Comparison of ENCODE assay signal across 37 cellular contexts in genomic region chr17:50488880-50489279, GRCh38. TPM values are rescaled to one million over a fixed set of nuclear protein-coding genes. Genes with fewer than 3 reads are reported as not detected.
"Had no signal": no experiment of that assay in that cellular context is flagged by ENCODE, and none has a peak within 500 bp of the region (broad histone marks: within the 10 kb centered on the region; RNA-seq: fewer than 3 reads in every experiment).

No MANE protein-coding gene starts in this region.

- H3K9me3 Mint-ChIP-seq: activated B cell treated with CpG ODN at 0.5 μM for 24 hours; activated CD4-positive, alpha-beta memory T cell treated with anti-CD3 and anti-CD28 coated beads for 36 hours; activated naive CD4-positive, alpha-beta T cell treated with anti-CD3 and anti-CD28 coated beads, Interleukin-2, amount 50 U/mL, for 24 hours; activated T-cell treated with anti-CD3 and anti-CD28 coated beads, Interleukin-2, amount 50 U/mL, for 4 hours; activated T-helper 1 cell treated with anti-CD3 and anti-CD28 coated beads, Interleukin-12 subunit alpha, Interleukin-12 subunit beta, Interleukin-2, Interleukin-4 antibody, amounts not matched to agents 30 ng/mL and 10 ng/mL and 1 ng/mL, durations not matched to agents 14 hours and 24 hours and 36 hours; brain; central memory CD8-positive, alpha-beta T cell had no signal

- H3K27me3 Mint-ChIP-seq: activated B cell treated with CpG ODN at 0.5 μM for 24 hours; activated CD4-positive, alpha-beta memory T cell treated with anti-CD3 and anti-CD28 coated beads for 36 hours; activated naive CD4-positive, alpha-beta T cell treated with anti-CD3 and anti-CD28 coated beads, Interleukin-2, amount 50 U/mL, for 24 hours; central memory CD8-positive, alpha-beta T cell had no signal

- H3K27ac Mint-ChIP-seq: activated B cell treated with CpG ODN at 0.5 μM for 24 hours; activated CD4-positive, alpha-beta memory T cell treated with anti-CD3 and anti-CD28 coated beads for 36 hours; activated naive CD4-positive, alpha-beta T cell treated with anti-CD3 and anti-CD28 coated beads, Interleukin-2, amount 50 U/mL, for 24 hours; activated T-helper 1 cell treated with anti-CD3 and anti-CD28 coated beads, Interleukin-12 subunit alpha, Interleukin-12 subunit beta, Interleukin-2, Interleukin-4 antibody, amounts not matched to agents 30 ng/mL and 10 ng/mL and 1 ng/mL, durations not matched to agents 14 hours and 24 hours and 36 hours; brain had no signal

- H3K4me1 ChIP-seq: Peyer's patch had no signal

- H3K4me1 Mint-ChIP-seq: activated B cell treated with CpG ODN at 0.5 μM for 24 hours; activated naive CD4-positive, alpha-beta T cell treated with anti-CD3 and anti-CD28 coated beads, Interleukin-2, amount 50 U/mL, for 24 hours; brain; central memory CD8-positive, alpha-beta T cell had no signal

- DNase-seq: activated B cell treated with CpG ODN at 0.5 μM for 24 hours; activated CD4-positive, alpha-beta memory T cell treated with anti-CD3 and anti-CD28 coated beads for 36 hours; activated CD4-positive, alpha-beta T cell treated with anti-CD3 and anti-CD28 coated beads for 4 hours; activated CD4-positive, alpha-beta T cell treated with anti-CD3 and anti-CD28 coated beads, Interleukin-2, amount 50 U/mL, for 1 hour; activated CD4-positive, CD25-positive, alpha-beta regulatory T cell treated with anti-CD3 and anti-CD28 coated beads, Interleukin-2, amount 50 U/mL, for 72 hours; activated CD8-positive, alpha-beta memory T cell treated with anti-CD3 and anti-CD28 coated beads, Interleukin-2, amount 50 U/mL, for 4 hours; activated effector memory CD4-positive, alpha-beta T cell treated with Interleukin-2 at 50 U/mL for 16 hours; activated T-cell treated with anti-CD3 and anti-CD28 coated beads for 4 hours; activated T-cell treated with anti-CD3 and anti-CD28 coated beads, Interleukin-2, amount 50 U/mL, for 4 hours; anterior cingulate cortex; Kasumi-1; KG1; MM.1S; MV-4-11; NCI-H1092; NCI-H146; NCI-H187; NCI-H2029 treated with DMSO at 0.1 percent for 48 hours; NCI-H2107; NCI-H2171; NCI-H510A; NCI-H526; NCI-H748 treated with DMSO at 0.1 percent for 48 hours; NK-92 treated with Interleukin-12 subunit alpha and Interleukin-12 subunit beta, amount 100 ng/mL, for 24 hours; PC-3; RPMI8226; SIG-M5; SW 1271; T-helper 1 cell; T-helper 2 cell; T-helper 9 cell had no signal

- H3K4me3 ChIP-seq: Peyer's patch had no signal

- H3K9me3 ChIP-seq: Peyer's patch had no signal

- H3K4me3 Mint-ChIP-seq: activated B cell treated with CpG ODN at 0.5 μM for 24 hours; activated CD4-positive, alpha-beta memory T cell treated with anti-CD3 and anti-CD28 coated beads for 36 hours; activated naive CD4-positive, alpha-beta T cell treated with anti-CD3 and anti-CD28 coated beads, Interleukin-2, amount 50 U/mL, for 24 hours; activated T-cell treated with anti-CD3 and anti-CD28 coated beads, Interleukin-2, amount 50 U/mL, for 4 hours; activated T-helper 1 cell treated with anti-CD3 and anti-CD28 coated beads, Interleukin-12 subunit alpha, Interleukin-12 subunit beta, Interleukin-2, Interleukin-4 antibody, amounts not matched to agents 30 ng/mL and 10 ng/mL and 1 ng/mL, durations not matched to agents 14 hours and 24 hours and 36 hours; brain; central memory CD8-positive, alpha-beta T cell had no signal

RNA-seq across cellular contexts. Expression of gene CHAD, which starts 20.2 kb away (rescaled TPM):
- total RNA-seq: activated CD4-positive, alpha-beta memory T cell treated with anti-CD3 and anti-CD28 coated beads for 36 hours; activated T-cell treated with anti-CD3 and anti-CD28 coated beads, Interleukin-2, amount 50 U/mL, for 4 hours; activated T-helper 1 cell treated with anti-CD3 and anti-CD28 coated beads, Interleukin-12 subunit alpha, Interleukin-12 subunit beta, Interleukin-2, Interleukin-4 antibody, amounts not matched to agents 30 ng/mL and 10 ng/mL and 1 ng/mL, durations not matched to agents 14 hours and 24 hours and 36 hours; PC-3; SK-MEL-5 had no signal

RNA-seq across cellular contexts. Expression of gene EPN3, which starts 43.7 kb away (rescaled TPM):
- total RNA-seq: activated B cell treated with CpG ODN at 0.5 μM for 24 hours; activated CD4-positive, alpha-beta memory T cell treated with anti-CD3 and anti-CD28 coated beads for 36 hours; activated T-helper 1 cell treated with anti-CD3 and anti-CD28 coated beads, Interleukin-12 subunit alpha, Interleukin-12 subunit beta, Interleukin-2, Interleukin-4 antibody, amounts not matched to agents 30 ng/mL and 10 ng/mL and 1 ng/mL, durations not matched to agents 14 hours and 24 hours and 36 hours; SK-MEL-5 had no signal
